Comparison of ENCODE assay signal across 12 cellular contexts in the genomic region with DNA sequence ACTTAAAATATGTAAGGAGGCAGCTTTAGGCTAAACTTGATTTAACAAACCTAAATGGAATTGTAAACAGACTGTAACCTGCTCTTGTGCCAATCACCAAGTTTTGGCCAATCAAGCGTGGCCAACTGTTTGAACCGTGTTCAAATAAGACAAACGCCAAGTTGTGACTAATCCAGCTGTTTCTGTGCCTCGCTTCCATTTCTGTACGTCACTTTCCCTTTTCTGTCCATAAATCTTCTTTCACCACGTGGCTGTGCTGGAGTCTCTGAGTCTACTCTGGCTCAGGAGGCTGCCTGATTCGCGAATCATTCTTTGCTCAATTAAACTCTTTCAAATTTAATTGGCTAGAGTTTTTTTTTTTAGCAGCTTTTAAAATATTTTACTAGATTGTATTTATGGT.
DNase-seq lines count a peak whose midpoint lies in the region; FAIRE-seq and TF ChIP-seq lines count a peak whose summit lies in the region.
"Had no signal": no experiment of that assay in that cellular context is flagged by ENCODE, and none has a peak within 500 bp of the region (broad histone marks: within the 10 kb centered on the region; RNA-seq: fewer than 3 reads in every experiment).

No MANE protein-coding gene starts in this region.

- H3K4me1 ChIP-seq in uterus: peaks cover 0 to 3% of the 10 kb centered on the region in 2 donors

- peaks cover 12% of the 10 kb centered on the region for H3K4me1 Mint-ChIP-seq in chondrocyte (ENCODE audit: low read depth)

- H3K9me3 Mint-ChIP-seq in chondrocyte (ENCODE audit: low read depth): no peaks in the 10 kb centered on the region
- H3K9me3 Mint-ChIP-seq: activated T-cell treated with anti-CD3 and anti-CD28 coated beads, Interleukin-2, amount 50 U/mL, for 24 hours had no signal

- no peak for FAIRE-seq in GM19239 (lab: Jason Lieb, UNC)
- FAIRE-seq: TTC549 had no signal

- H3K27ac ChIP-seq in uterus: peak overlapping the region; percentile 75 to 83
- H3K27ac ChIP-seq: skin epidermis had no signal

- in situ Hi-C loops in astrocyte of the spinal cord (cut with HindIII; ENCODE audit: low sequenced_read_pairs): no loop called here

- H3K4me3 Mint-ChIP-seq in chondrocyte (ENCODE audit: unreplicated experiment): no peak overlapping the region
- H3K4me3 Mint-ChIP-seq: activated T-cell treated with anti-CD3 and anti-CD28 coated beads, Interleukin-2, amount 50 U/mL, for 24 hours had no signal

- H3K9me3 ChIP-seq in uterus: no peaks in the 10 kb centered on the region

- DNase-seq in HT1080 (ENCODE audit: low read depth): peak; percentile 47
- DNase-seq in astrocyte of the spinal cord (ENCODE audit: low read depth, low spot score): peak; percentile 76
- DNase-seq in left kidney (ENCODE audit: low read depth, low spot score): peak; percentile 60
- DNase-seq in uterus: peak; percentile 64 to 78
- DNase-seq in ecto neural progenitor cell (ENCODE audit: low spot score): no peak
- no peak for DNase-seq in GM19239 (ENCODE audit: insufficient read length, low spot score)
- DNase-seq in chondrocyte (ENCODE audit: low spot score): no peak
- DNase-seq: activated T-cell treated with anti-CD3 and anti-CD28 coated beads, Interleukin-2, amount 50 U/mL, for 24 hours; central memory CD4-positive, alpha-beta T cell; H7 had no signal

- no peak overlapping the region for H3K27ac Mint-ChIP-seq in chondrocyte (ENCODE audit: unreplicated experiment)
- H3K27ac Mint-ChIP-seq: activated T-cell treated with anti-CD3 and anti-CD28 coated beads, Interleukin-2, amount 50 U/mL, for 24 hours had no signal

- no peak overlapping the region for H3K4me3 ChIP-seq in astrocyte of the spinal cord (ENCODE audit: low read depth, low read length)
- no peak overlapping the region for H3K4me3 ChIP-seq in uterus
- H3K4me3 ChIP-seq: skin epidermis had no signal

- H3K36me3 Mint-ChIP-seq in chondrocyte (ENCODE audit: low read depth): no peaks in the 10 kb centered on the region

- TF ChIP-seq CTCF in astrocyte of the spinal cord (IDR thresholded peaks at IDR 0.05; ENCODE audit: low read depth, low read length): no peak
- TF ChIP-seq CTCF in uterus (IDR thresholded peaks at IDR 0.05): no peak
- no peak for TF ChIP-seq CTCF in chondrocyte (IDR thresholded peaks at IDR 0.05)

- H3K27me3 ChIP-seq in uterus: no peaks in the 10 kb centered on the region

- intact Hi-C loops in uterus (cut with DNase I; ENCODE audit: low total_unique reads): no loop called here

- no peaks in the 10 kb centered on the region for H3K36me3 ChIP-seq in uterus

- no peak for TF ChIP-seq POLR2A in uterus (IDR thresholded peaks at IDR 0.05)

- H3K27me3 Mint-ChIP-seq in chondrocyte (ENCODE audit: low read depth): no peaks in the 10 kb centered on the region

Comparison
In these comparisons a context has a peak if more than half of its experiments do, and no peak if none do; other contexts are left out.
1. DNase-seq: peak in HT1080 (single experiment), astrocyte of the spinal cord (single experiment), left kidney (single experiment) and uterus (2 of 2); none in ecto neural progenitor cell (single experiment), GM19239 (single experiment) and chondrocyte (single experiment).